Comparison of ENCODE assay signal across 17 cellular contexts in genomic region chr2:239269959-239270358, GRCh38.
DNase-seq lines count a peak whose midpoint lies in the region; ATAC-seq and TF ChIP-seq lines count a peak whose summit lies in the region.
"Had no signal": no experiment of that assay in that cellular context is flagged by ENCODE, and none has a peak within 500 bp of the region (broad histone marks: within the 10 kb centered on the region; RNA-seq: fewer than 3 reads in every experiment).

No MANE protein-coding gene starts in this region.

- H3K23ac ChIP-seq in IMR-90 (ENCODE audit: low read depth, low read length), result no peak overlapping the region

- CTCF ChIA-PET in IMR-90 (lab: Yijun Ruan, JAX), result no interaction called here

- H3K9me3 ChIP-seq in IMR-90 (ENCODE audit: control insufficient read depth, insufficient read depth, low read length) (no peaks in the 10 kb centered on the region), gastroesophageal sphincter (no peaks in the 10 kb centered on the region), suprapubic skin (no peaks in the 10 kb centered on the region)

- peaks cover 44 to 84% of the 10 kb centered on the region in 2 experiments for H3K79me1 ChIP-seq in IMR-90 (ENCODE audit: low read depth in 1 of 2, low read length in 2 of 2)

- BruUV-seq in IMR-90 (replicated peaks; lab: Mats Ljungman, UMichigan), result no TSS peak

- H2BK15ac ChIP-seq in IMR-90 (ENCODE audit: low read depth, low read length), result no peak overlapping the region

- H2BK120ac ChIP-seq in IMR-90 (ENCODE audit: low read depth, low read length), result no peak overlapping the region

- ATAC-seq in IMR-90 (ENCODE audit: low read depth), result no peak
- ATAC-seq in gastroesophageal sphincter, result no peak
- ATAC-seq: left cardiac atrium; naive thymus-derived CD8-positive, alpha-beta T cell; SK-N-SH treated with all-trans-retinoic acid at 6 μM for 48 hours had no signal

- no peak overlapping the region for H3K27ac ChIP-seq in IMR-90 (ENCODE audit: insufficient read depth, low read length)
- peak overlapping the region in 3 of 4 donors; percentile 31 to 83 (median 82) for H3K27ac ChIP-seq in gastroesophageal sphincter
- H3K27ac ChIP-seq in suprapubic skin, result no peak overlapping the region

- WGBS in IMR-90 (ENCODE audit: extremely low coverage in 2 of 2, insufficient read length in 1 of 2), 2 experiments, result 95% methylated on average over 4 of the region's 12 CpGs; no CpG with 5 or more reads in 1 of the 2 experiments
- 60 to 88% methylated on average over 1 to 7 of the region's 12 CpGs for WGBS in gastroesophageal sphincter (ENCODE audit: low coverage in 1 of 2), 2 donors
- WGBS in suprapubic skin, result 96% methylated on average over 11 of the region's 12 CpGs

- H3K27me3 Mint-ChIP-seq in activated T-cell treated with anti-CD3 and anti-CD28 coated beads, Interleukin-2, amount 50 U/mL, for 24 hours, result peaks cover 23% of the 10 kb centered on the region
- H3K27me3 Mint-ChIP-seq in immature natural killer cell (ENCODE audit: low read depth in 3 of 3), result peaks cover 7 to 22% (median 21%) of the 10 kb centered on the region in 3 donors
- H3K27me3 Mint-ChIP-seq: naive thymus-derived CD8-positive, alpha-beta T cell had no signal

- H3K14ac ChIP-seq in IMR-90 (replicated peaks; ENCODE audit: low read depth, low read length), result no peak overlapping the region

- no peaks in the 10 kb centered on the region for H4K20me1 ChIP-seq in IMR-90 (ENCODE audit: insufficient read depth, low read length)

- TF ChIP-seq EP300 in gastroesophageal sphincter (IDR thresholded peaks at IDR 0.05) (no peak), suprapubic skin (IDR thresholded peaks at IDR 0.05) (no peak)

- H2BK20ac ChIP-seq in IMR-90 (ENCODE audit: low read depth, low read length), result no peak overlapping the region

- H2AFZ ChIP-seq in IMR-90 (replicated peaks; ENCODE audit: low read length, poor library complexity), result no peak overlapping the region

- no peak overlapping the region for H4K8ac ChIP-seq in IMR-90 (ENCODE audit: low read depth in 2 of 2, low read length in 2 of 2)

- H3K9me3 Mint-ChIP-seq in activated T-cell treated with anti-CD3 and anti-CD28 coated beads, Interleukin-2, amount 50 U/mL, for 24 hours, result no peaks in the 10 kb centered on the region
- no peaks in the 10 kb centered on the region for H3K9me3 Mint-ChIP-seq in immature natural killer cell
- H3K9me3 Mint-ChIP-seq: naive thymus-derived CD8-positive, alpha-beta T cell had no signal

- no peak overlapping the region for H4K5ac ChIP-seq in IMR-90 (ENCODE audit: low read depth, low read length)

- POLR2A ChIA-PET in IMR-90 (lab: Charles Lee; ENCODE audit: unreplicated experiment), result no interaction called here

- no peaks in the 10 kb centered on the region for H3K27me3 ChIP-seq in IMR-90 (ENCODE audit: control insufficient read depth, insufficient read depth, low read length)
- no peaks in the 10 kb centered on the region for H3K27me3 ChIP-seq in gastroesophageal sphincter
- no peaks in the 10 kb centered on the region for H3K27me3 ChIP-seq in suprapubic skin

- no peak overlapping the region for H3K18ac ChIP-seq in IMR-90 (ENCODE audit: low read depth, low read length)

- 0 out of 2 replicates have a peak overlapping the region, but pooled peaks have one; percentile 15 for H2AK5ac ChIP-seq in IMR-90 (ENCODE audit: low read depth, low read length)

- H3K4ac ChIP-seq in IMR-90 (ENCODE audit: low read depth, low read length), result no peak overlapping the region

- no peak for TF ChIP-seq RAD21 in IMR-90 (IDR thresholded peaks at IDR 0.05; ENCODE audit: low read length)

- TF ChIP-seq POLR2A in IMR-90 (IDR thresholded peaks at IDR 0.05; ENCODE audit: low read depth, low read length) (no peak), gastroesophageal sphincter (IDR thresholded peaks at IDR 0.05) (no peak), suprapubic skin (IDR thresholded peaks at IDR 0.05) (no peak)

- in situ Hi-C loops in IMR-90 (cut with MboI; ENCODE audit: low sequenced_read_pairs), result loop anchor here (10.0 kb wide), 1 partner anchor 125 kb away; no protein-coding TSS in a partner anchor

- no peak overlapping the region for H3K4me3 Mint-ChIP-seq in activated T-cell treated with anti-CD3 and anti-CD28 coated beads, Interleukin-2, amount 50 U/mL, for 24 hours
- peak overlapping the region in 1 of 5 donors; percentile 98 for H3K4me3 Mint-ChIP-seq in immature natural killer cell

- no peak overlapping the region for H2AK9ac ChIP-seq in IMR-90 (replicated peaks; ENCODE audit: low read depth, low read length, poor library complexity)

- H3K4me1 ChIP-seq in IMR-90 (ENCODE audit: control insufficient read depth, insufficient read depth, low read length), result peaks cover 49% of the 10 kb centered on the region
- peaks cover 2 to 99% (median 53%) of the 10 kb centered on the region in 3 donors for H3K4me1 ChIP-seq in gastroesophageal sphincter
- peaks cover 58% of the 10 kb centered on the region for H3K4me1 ChIP-seq in suprapubic skin

- dilution Hi-C loops in IMR-90 (cut with HindIII; ENCODE audit: low sequenced_read_pairs, unreplicated experiment), result no loop called here

- H3K36me3 ChIP-seq in IMR-90 (ENCODE audit: control insufficient read depth, insufficient read depth, low read length), result no peaks in the 10 kb centered on the region
- no peaks in the 10 kb centered on the region for H3K36me3 ChIP-seq in gastroesophageal sphincter
- H3K36me3 ChIP-seq in suprapubic skin, result no peaks in the 10 kb centered on the region

- TF ChIP-seq CTCF in IMR-90 (conservative IDR thresholded peaks at IDR 0.05; ENCODE audit: low read depth, low read length), result no peak
- no peak for TF ChIP-seq CTCF in gastroesophageal sphincter (IDR thresholded peaks at IDR 0.05)
- TF ChIP-seq CTCF in suprapubic skin (IDR thresholded peaks at IDR 0.05), result no peak

- H3K36me3 Mint-ChIP-seq in activated T-cell treated with anti-CD3 and anti-CD28 coated beads, Interleukin-2, amount 50 U/mL, for 24 hours (ENCODE audit: low read depth), result peaks cover 7% of the 10 kb centered on the region
- H3K36me3 Mint-ChIP-seq in immature natural killer cell, result peaks cover 0 to 12% (median 0%) of the 10 kb centered on the region in 3 donors

- no peak overlapping the region for H3K4me2 ChIP-seq in IMR-90 (ENCODE audit: low read depth, low read length)

- peak; percentile 33 for DNase-seq in activated T-cell treated with anti-CD3 and anti-CD28 coated beads, Interleukin-2, amount 50 U/mL, for 24 hours
- no peak for DNase-seq in activated T-cell treated with anti-CD3 and anti-CD28 coated beads for 4 hours
- no peak for DNase-seq in IMR-90
- peak; percentile 51 to 61 for DNase-seq in suprapubic skin (ENCODE audit: low spot score in 2 of 2)
- DNase-seq in NCI-H1092 treated with DMSO at 0.1 percent for 48 hours (lab: John Stamatoyannopoulos, UW), result no peak
- no peak for DNase-seq in immature natural killer cell
- DNase-seq in hippocampal formation (lab: John Stamatoyannopoulos, UW), result no peak
- DNase-seq: activated CD4-positive, CD25-positive, alpha-beta regulatory T cell; activated gamma-delta T cell; anterior cingulate cortex; central memory CD4-positive, alpha-beta T cell; erythroblast; left cardiac atrium; naive thymus-derived CD8-positive, alpha-beta T cell; stimulated activated CD4-positive, alpha-beta T cell treated with anti-CD3 and anti-CD28 coated beads, Interleukin-2, amount 100 ng/mL, for 48 hours had no signal

- no peak overlapping the region for H3K27ac Mint-ChIP-seq in activated T-cell treated with anti-CD3 and anti-CD28 coated beads, Interleukin-2, amount 50 U/mL, for 24 hours
- H3K27ac Mint-ChIP-seq in immature natural killer cell, result peak overlapping the region in 3 of 6 donors; percentile 56 to 74 (median 62)

- no peak overlapping the region for H4K91ac ChIP-seq in IMR-90 (ENCODE audit: insufficient read depth, low read depth, low read length)

- H3K4me3 ChIP-seq in IMR-90 (ENCODE audit: insufficient read depth, low read depth, low read length) (no peak overlapping the region), gastroesophageal sphincter (no peak overlapping the region), suprapubic skin (no peak overlapping the region)

- H2BK5ac ChIP-seq in IMR-90 (ENCODE audit: low read depth, low read length, poor library complexity, severe bottlenecking), result no peak overlapping the region

- peaks cover 90% of the 10 kb centered on the region for H3K4me1 Mint-ChIP-seq in activated T-cell treated with anti-CD3 and anti-CD28 coated beads, Interleukin-2, amount 50 U/mL, for 24 hours (ENCODE audit: low read depth)
- peaks cover 58 to 87% of the 10 kb centered on the region in 2 donors for H3K4me1 Mint-ChIP-seq in immature natural killer cell

- H3K56ac ChIP-seq in IMR-90 (ENCODE audit: extremely low read depth, insufficient read depth, low read length), result no peak overlapping the region

- H3K9ac ChIP-seq in IMR-90 (ENCODE audit: low read depth, low read length), result no peak overlapping the region

- intact Hi-C loops in IMR-90 (cut with micrococcal nuclease), result no loop called here

- peaks cover 25% of the 10 kb centered on the region for H3K9me1 ChIP-seq in IMR-90 (ENCODE audit: insufficient read depth, low read length)

TF ChIP-seq in IMR-90, 13 proteins besides CTCF, POLR2A, EP300 and RAD21:
- TF ChIP-seq MAZ (IDR thresholded peaks at IDR 0.05; ENCODE audit: borderline replicate concordance, low read depth, low read length) (no peak), NFE2L2 (IDR thresholded peaks at IDR 0.05; ENCODE audit: low read depth, low read length) (no peak), USF2 (IDR thresholded peaks at IDR 0.05; ENCODE audit: low read depth, low read length) (no peak)

Comparison
In these comparisons a context has a peak if more than half of its experiments do, and no peak if none do; other contexts are left out.
1. DNase-seq: peak in activated T-cell treated with anti-CD3 and anti-CD28 coated beads, Interleukin-2, amount 50 U/mL, for 24 hours (single experiment) and suprapubic skin (2 of 2); none in activated T-cell treated with anti-CD3 and anti-CD28 coated beads for 4 hours (single experiment), IMR-90 (single experiment), NCI-H1092 treated with DMSO at 0.1 percent for 48 hours (single experiment), immature natural killer cell (0 of 3) and hippocampal formation (0 of 2).
2. H3K27ac ChIP-seq: peak in gastroesophageal sphincter (3 of 4); none in IMR-90 (single experiment) and suprapubic skin (single experiment).